ENCODE assay signal across 13 cellular contexts in the genomic region with DNA sequence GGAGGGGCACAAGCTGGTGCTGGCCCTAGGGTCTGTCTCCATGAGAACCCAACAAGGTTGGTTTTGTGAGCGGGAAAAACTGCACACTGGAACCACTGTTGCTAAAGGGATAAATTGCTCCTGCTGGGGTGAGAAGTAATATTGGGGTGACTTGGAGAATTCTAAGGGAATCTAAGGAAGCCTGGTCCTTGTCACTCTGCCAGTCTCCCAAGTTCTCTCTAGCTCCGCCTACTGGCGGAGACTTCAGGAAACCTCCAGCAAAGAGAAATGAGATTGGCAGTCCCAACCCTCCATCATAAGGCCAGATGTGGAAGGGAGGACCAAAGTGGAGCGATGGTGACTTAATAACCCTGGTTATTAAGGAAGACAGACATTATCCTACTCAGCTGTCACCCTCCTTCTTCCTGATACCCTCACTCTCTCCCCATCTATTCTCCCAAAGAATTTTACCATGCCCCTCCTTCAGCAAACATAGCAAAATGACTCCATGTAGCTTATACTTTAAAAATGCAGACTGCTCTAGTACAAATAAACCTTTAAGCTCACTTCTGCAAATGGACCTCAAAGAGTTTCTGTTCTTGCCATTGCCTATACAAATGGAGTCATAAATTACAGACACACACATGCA. TPM values are rescaled to one million over a fixed set of nuclear protein-coding genes. Genes with fewer than 3 reads are reported as not detected.
DNase-seq lines count a peak whose midpoint lies in the region; ATAC-seq and TF ChIP-seq lines count a peak whose summit lies in the region.
"Had no signal": no experiment of that assay in that cellular context is flagged by ENCODE, and none has a peak within 500 bp of the region (broad histone marks: within the 10 kb centered on the region; RNA-seq: fewer than 3 reads in every experiment).

No MANE protein-coding gene starts in this region.

- H3K36me3 ChIP-seq in trophoblast cell (ENCODE audit: control insufficient read depth in 1 of 2, insufficient read depth in 2 of 2, low read length in 2 of 2) (no peaks in the 10 kb centered on the region), lower lobe of right lung (no peaks in the 10 kb centered on the region)

- no peak overlapping the region for H2AK5ac ChIP-seq in trophoblast cell (ENCODE audit: low read length)

- H2BK120ac ChIP-seq in trophoblast cell (ENCODE audit: insufficient read depth, low read length, poor library complexity): no peak overlapping the region

- no peak overlapping the region for H3K9ac ChIP-seq in trophoblast cell (ENCODE audit: low read length)

- no peak overlapping the region for H3K23ac ChIP-seq in trophoblast cell (ENCODE audit: low read length)

- peak; percentile 4 for DNase-seq in activated T-cell treated with anti-CD3 and anti-CD28 coated beads for 48 hours (ENCODE audit: low read depth)
- DNase-seq in activated T-cell treated with anti-CD3 and anti-CD28 coated beads for 4 hours: no peak
- DNase-seq in HT-29 (ENCODE audit: low spot score): peak; percentile 79
- peak; percentile 6 to 45 for DNase-seq in trophoblast cell
- no peak for DNase-seq in lower lobe of right lung
- DNase-seq in effector CD8-positive, alpha-beta T cell (lab: John Stamatoyannopoulos, UW): no peak
- DNase-seq: DMS153, NCI-H2227 treated with DMSO at 0.1 percent for 48 hours had no signal

- no peak overlapping the region for H4K8ac ChIP-seq in trophoblast cell (ENCODE audit: low read depth, low read length)

- WGBS in trophoblast cell (ENCODE audit: extremely low coverage, insufficient coverage, insufficient read length): no CpG with 5 or more reads among the region's 4 CpGs

- H3K18ac ChIP-seq in trophoblast cell (ENCODE audit: low read length): no peak overlapping the region

- no peak overlapping the region for H4K91ac ChIP-seq in trophoblast cell (ENCODE audit: low read depth, low read length)

- peaks cover 13% of the 10 kb centered on the region for H3K9me3 ChIP-seq in trophoblast cell (ENCODE audit: insufficient read depth, low read depth, low read length)
- H3K9me3 ChIP-seq in lower lobe of right lung: no peaks in the 10 kb centered on the region

- peak; percentile 63 for ATAC-seq in SK-N-SH treated with all-trans-retinoic acid at 6 μM for 48 hours
- no peak for ATAC-seq in lower lobe of right lung
- ATAC-seq in GM18907 (IDR thresholded peaks at IDR 0.05; ENCODE audit: unreplicated experiment): no peak
- ATAC-seq: WTC11 had no signal

- no peak overlapping the region for H3K14ac ChIP-seq in trophoblast cell (ENCODE audit: low read length)

- no peak overlapping the region for H3K4me2 ChIP-seq in trophoblast cell (ENCODE audit: low read length)

- H3K27me3 ChIP-seq in trophoblast cell (ENCODE audit: insufficient read depth, low read length) (no peaks in the 10 kb centered on the region), lower lobe of right lung (ENCODE audit: low read depth) (no peaks in the 10 kb centered on the region)

- H3K4me3 ChIP-seq in trophoblast cell (ENCODE audit: low read depth, low read length) (no peak overlapping the region), lower lobe of right lung (no peak overlapping the region)
- H3K4me3 ChIP-seq: lung had no signal

- no peak overlapping the region for H4K12ac ChIP-seq in trophoblast cell (ENCODE audit: low read depth, low read length)

- intact Hi-C loops in lower lobe of right lung (cut with DNase I): no loop called here

- no peaks in the 10 kb centered on the region for H3K79me1 ChIP-seq in trophoblast cell (ENCODE audit: low read length)

- no peak overlapping the region for H2BK5ac ChIP-seq in trophoblast cell (ENCODE audit: low read depth, low read length, poor library complexity)

- no peaks in the 10 kb centered on the region for H3K79me2 ChIP-seq in trophoblast cell (ENCODE audit: control insufficient read depth, insufficient read depth, low read length, poor library complexity)

- H3K27ac ChIP-seq in trophoblast cell (ENCODE audit: low read depth, low read length) (no peak overlapping the region), lower lobe of right lung (no peak overlapping the region)

- H3K4me1 ChIP-seq in trophoblast cell (ENCODE audit: control insufficient read depth in 1 of 2, insufficient read depth in 2 of 2, low read length in 2 of 2) (no peaks in the 10 kb centered on the region), lower lobe of right lung (no peaks in the 10 kb centered on the region)

- no peak overlapping the region for H2BK12ac ChIP-seq in trophoblast cell (ENCODE audit: low read length)

- no peak overlapping the region for H3K4ac ChIP-seq in trophoblast cell (ENCODE audit: low read depth, low read length)

- no peak for TF ChIP-seq CTCF in lower lobe of right lung (IDR thresholded peaks at IDR 0.05)

- no peak overlapping the region for H2AFZ ChIP-seq in trophoblast cell (ENCODE audit: insufficient read depth, low read length, poor library complexity)

TF ChIP-seq in SK-N-SH treated with all-trans-retinoic acid at 6 μM for 48 hours, 23 proteins besides CTCF, POLR2A, EP300 and RAD21 (continues in another document):
- TF ChIP-seq, protein P1, sequence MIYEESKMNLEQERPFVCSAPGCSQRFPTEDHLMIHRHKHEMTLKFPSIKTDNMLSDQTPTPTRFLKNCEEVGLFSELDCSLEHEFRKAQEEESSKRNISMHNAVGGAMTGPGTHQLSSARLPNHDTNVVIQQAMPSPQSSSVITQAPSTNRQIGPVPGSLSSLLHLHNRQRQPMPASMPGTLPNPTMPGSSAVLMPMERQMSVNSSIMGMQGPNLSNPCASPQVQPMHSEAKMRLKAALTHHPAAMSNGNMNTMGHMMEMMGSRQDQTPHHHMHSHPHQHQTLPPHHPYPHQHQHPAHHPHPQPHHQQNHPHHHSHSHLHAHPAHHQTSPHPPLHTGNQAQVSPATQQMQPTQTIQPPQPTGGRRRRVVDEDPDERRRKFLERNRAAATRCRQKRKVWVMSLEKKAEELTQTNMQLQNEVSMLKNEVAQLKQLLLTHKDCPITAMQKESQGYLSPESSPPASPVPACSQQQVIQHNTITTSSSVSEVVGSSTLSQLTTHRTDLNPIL (CRISPR knock-in tag; IDR thresholded peaks at IDR 0.05; ENCODE audit: low read depth): no peak
- TF ChIP-seq TCF4 (CRISPR knock-in tag; IDR thresholded peaks at IDR 0.05; ENCODE audit: borderline replicate concordance): no peak
- TF ChIP-seq, protein P2, sequence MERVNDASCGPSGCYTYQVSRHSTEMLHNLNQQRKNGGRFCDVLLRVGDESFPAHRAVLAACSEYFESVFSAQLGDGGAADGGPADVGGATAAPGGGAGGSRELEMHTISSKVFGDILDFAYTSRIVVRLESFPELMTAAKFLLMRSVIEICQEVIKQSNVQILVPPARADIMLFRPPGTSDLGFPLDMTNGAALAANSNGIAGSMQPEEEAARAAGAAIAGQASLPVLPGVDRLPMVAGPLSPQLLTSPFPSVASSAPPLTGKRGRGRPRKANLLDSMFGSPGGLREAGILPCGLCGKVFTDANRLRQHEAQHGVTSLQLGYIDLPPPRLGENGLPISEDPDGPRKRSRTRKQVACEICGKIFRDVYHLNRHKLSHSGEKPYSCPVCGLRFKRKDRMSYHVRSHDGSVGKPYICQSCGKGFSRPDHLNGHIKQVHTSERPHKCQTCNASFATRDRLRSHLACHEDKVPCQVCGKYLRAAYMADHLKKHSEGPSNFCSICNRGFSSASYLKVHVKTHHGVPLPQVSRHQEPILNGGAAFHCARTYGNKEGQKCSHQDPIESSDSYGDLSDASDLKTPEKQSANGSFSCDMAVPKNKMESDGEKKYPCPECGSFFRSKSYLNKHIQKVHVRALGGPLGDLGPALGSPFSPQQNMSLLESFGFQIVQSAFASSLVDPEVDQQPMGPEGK (CRISPR knock-in tag; IDR thresholded peaks at IDR 0.05; ENCODE audit: borderline replicate concordance): no peak
- no peak for TF ChIP-seq ISL1 (CRISPR knock-in tag; IDR thresholded peaks at IDR 0.05)
- no peak for TF ChIP-seq ZC3H10 (CRISPR knock-in tag; IDR thresholded peaks at IDR 0.05)
- no peak for TF ChIP-seq OSR1 (CRISPR knock-in tag; IDR thresholded peaks at IDR 0.05)
- TF ChIP-seq, protein P3, sequence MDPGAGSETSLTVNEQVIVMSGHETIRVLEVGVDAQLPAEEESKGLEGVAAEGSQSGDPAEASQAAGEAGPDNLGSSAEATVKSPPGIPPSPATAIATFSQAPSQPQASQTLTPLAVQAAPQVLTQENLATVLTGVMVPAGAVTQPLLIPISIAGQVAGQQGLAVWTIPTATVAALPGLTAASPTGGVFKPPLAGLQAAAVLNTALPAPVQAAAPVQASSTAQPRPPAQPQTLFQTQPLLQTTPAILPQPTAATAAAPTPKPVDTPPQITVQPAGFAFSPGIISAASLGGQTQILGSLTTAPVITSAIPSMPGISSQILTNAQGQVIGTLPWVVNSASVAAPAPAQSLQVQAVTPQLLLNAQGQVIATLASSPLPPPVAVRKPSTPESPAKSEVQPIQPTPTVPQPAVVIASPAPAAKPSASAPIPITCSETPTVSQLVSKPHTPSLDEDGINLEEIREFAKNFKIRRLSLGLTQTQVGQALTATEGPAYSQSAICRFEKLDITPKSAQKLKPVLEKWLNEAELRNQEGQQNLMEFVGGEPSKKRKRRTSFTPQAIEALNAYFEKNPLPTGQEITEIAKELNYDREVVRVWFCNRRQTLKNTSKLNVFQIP (CRISPR knock-in tag; IDR thresholded peaks at IDR 0.05; ENCODE audit: borderline replicate concordance, low read depth): no peak
- no peak for TF ChIP-seq ZFP3 (CRISPR knock-in tag; IDR thresholded peaks at IDR 0.05)
- TF ChIP-seq PPARA (CRISPR knock-in tag; IDR thresholded peaks at IDR 0.05; ENCODE audit: borderline replicate concordance): no peak
- TF ChIP-seq SNAI2 (CRISPR knock-in tag; IDR thresholded peaks at IDR 0.05): no peak
- no peak for TF ChIP-seq ZNF70 (CRISPR knock-in tag; IDR thresholded peaks at IDR 0.05)
- no peak for TF ChIP-seq TOX (CRISPR knock-in tag; IDR thresholded peaks at IDR 0.05; ENCODE audit: borderline replicate concordance)

RNA-seq across cellular contexts. Expression of a gene that starts 2.7 kb away (rescaled TPM):
- total RNA-seq in HT-29 (2014; rRNA removed; shearing (Covaris generic)): not detected in 2 replicates
- not detected in 2 replicates for polyA plus RNA-seq in trophoblast cell (2013)
- total RNA-seq in lower lobe of right lung: not detected
- total RNA-seq: lung, WTC11 had no signal
- polyA plus RNA-seq: esophagus, lung had no signal

RNA-seq across cellular contexts. Expression of a gene that starts 8.4 kb away (rescaled TPM):
- 3.0 and 5.2 TPM in 2 replicates for total RNA-seq in HT-29 (2014; rRNA removed; shearing (Covaris generic))
- polyA plus RNA-seq in trophoblast cell (2013): not detected in 2 replicates
- total RNA-seq in lower lobe of right lung: not detected
- total RNA-seq: lung, WTC11 had no signal
- polyA plus RNA-seq: lung had no signal

RNA-seq across cellular contexts. Expression of a gene that starts 18.9 kb away (rescaled TPM):
- not detected in 2 replicates for total RNA-seq in HT-29 (2014; rRNA removed; shearing (Covaris generic))
- polyA plus RNA-seq in trophoblast cell (2013): not detected in 2 replicates
- not detected for total RNA-seq in lower lobe of right lung
- total RNA-seq: lung, WTC11 had no signal
- polyA plus RNA-seq: esophagus, lung had no signal

RNA-seq across cellular contexts. Expression of a gene that starts 19.8 kb away (rescaled TPM):
- not detected in 2 replicates for total RNA-seq in HT-29 (2014; rRNA removed; shearing (Covaris generic))
- not detected in 2 replicates for polyA plus RNA-seq in trophoblast cell (2013)
- total RNA-seq in lower lobe of right lung: not detected
- total RNA-seq: lung, WTC11 had no signal
- polyA plus RNA-seq: lung had no signal

RNA-seq across cellular contexts. Expression of a gene that starts 28.8 kb away (rescaled TPM):
- not detected in 2 replicates for total RNA-seq in HT-29 (2014; rRNA removed; shearing (Covaris generic))
- polyA plus RNA-seq in trophoblast cell (2013): not detected in 2 replicates
- total RNA-seq in lower lobe of right lung: not detected
- total RNA-seq: lung, WTC11 had no signal
- polyA plus RNA-seq: lung had no signal

Comparison
In these comparisons a context has a peak if more than half of its experiments do, and no peak if none do; other contexts are left out.
1. DNase-seq: peak in activated T-cell treated with anti-CD3 and anti-CD28 coated beads for 48 hours (single experiment), HT-29 (single experiment) and trophoblast cell (2 of 2); none in activated T-cell treated with anti-CD3 and anti-CD28 coated beads for 4 hours (single experiment), lower lobe of right lung (single experiment) and effector CD8-positive, alpha-beta T cell (single experiment).